In genomic region chr7:6026917-6027316, GRCh38 we compare ENCODE assay signal across 11 cellular contexts. TPM values are rescaled to one million over a fixed set of nuclear protein-coding genes. Genes with fewer than 3 reads are reported as not detected.
DNase-seq lines count a peak whose midpoint lies in the region; ATAC-seq and TF ChIP-seq lines count a peak whose summit lies in the region.
"Had no signal": no experiment of that assay in that cellular context is flagged by ENCODE, and none has a peak within 500 bp of the region (broad histone marks: within the 10 kb centered on the region; RNA-seq: fewer than 3 reads in every experiment).

No MANE protein-coding gene starts in this region.

- no peaks in the 10 kb centered on the region for H3K4me1 ChIP-seq in right lobe of liver
- no peaks in the 10 kb centered on the region for H3K4me1 ChIP-seq in thymus (ENCODE audit: control insufficient read depth, insufficient read depth, low read length)
- H3K4me1 ChIP-seq: adrenal gland, SJSA1 had no signal

- 64% methylated on average over 5 of the region's 8 CpGs for WGBS in right lobe of liver (ENCODE audit: insufficient coverage, low coverage, low lambda C conversion rate, missing lambda C conversion rate)
- 91% methylated on average over 8 of the region's 8 CpGs for WGBS in thymus

- intact Hi-C loops in right lobe of liver (cut with DNase I), result no loop called here

- H3K4me1 Mint-ChIP-seq in activated naive CD4-positive, alpha-beta T cell treated with anti-CD3 and anti-CD28 coated beads, Interleukin-2, amount 10 ng/mL, durations not matched to agents 7 days and 5 days, result peaks cover 26% of the 10 kb centered on the region
- H3K4me1 Mint-ChIP-seq in activated CD8-positive, alpha-beta T cell treated with anti-CD3 and anti-CD28 coated beads, Interleukin-2, amount 10 ng/mL, durations not matched to agents 7 days and 5 days (ENCODE audit: low read depth), result peaks cover 25% of the 10 kb centered on the region

- POLR2A ChIA-PET in activated CD8-positive, alpha-beta T cell treated with anti-CD3 and anti-CD28 coated beads, Interleukin-2, amount 10 ng/mL, durations not matched to agents 7 days and 5 days (lab: Charles Lee), result interaction anchor here (0.7 kb wide), 1 partner anchor 17 kb away, joined by 3 read pairs; no protein-coding TSS in a partner anchor

- DNase-seq in activated naive CD4-positive, alpha-beta T cell treated with anti-CD3 and anti-CD28 coated beads, Interleukin-2, amount 10 ng/mL, durations not matched to agents 7 days and 5 days, result no peak
- DNase-seq in activated naive CD4-positive, alpha-beta T cell treated with anti-CD3 and anti-CD28 coated beads, Interleukin-2, amount 50 U/mL, for 16 hours, result no peak
- no peak for DNase-seq in activated CD8-positive, alpha-beta T cell treated with anti-CD3 and anti-CD28 coated beads, Interleukin-2, amount 10 ng/mL, durations not matched to agents 7 days and 5 days
- DNase-seq in right lobe of liver, result peak in 1 of 3 donors; percentile 39
- no peak for DNase-seq in H7
- no peak for DNase-seq in NK-92 (lab: John Stamatoyannopoulos, UW; ENCODE audit: unreplicated experiment)

- TF ChIP-seq CTCF in right lobe of liver (IDR thresholded peaks at IDR 0.05), result no peak

- H3K27me3 ChIP-seq in right lobe of liver, result no peaks in the 10 kb centered on the region
- H3K27me3 ChIP-seq in thymus (ENCODE audit: control insufficient read depth, insufficient read depth), result no peaks in the 10 kb centered on the region
- H3K27me3 ChIP-seq in H7 (ENCODE audit: control insufficient read depth, insufficient read depth, low read length), result no peaks in the 10 kb centered on the region
- H3K27me3 ChIP-seq: adrenal gland, SJSA1 had no signal

- H3K4me3 ChIP-seq in right lobe of liver (no peak overlapping the region), thymus (ENCODE audit: low read length) (no peak overlapping the region), H7 (ENCODE audit: insufficient read depth, low read depth, low read length) (no peak overlapping the region)
- H3K4me3 ChIP-seq: SJSA1 had no signal

- H3K36me3 Mint-ChIP-seq in activated naive CD4-positive, alpha-beta T cell treated with anti-CD3 and anti-CD28 coated beads, Interleukin-2, amount 10 ng/mL, durations not matched to agents 7 days and 5 days, result peaks cover 74% of the 10 kb centered on the region
- peaks cover 69% of the 10 kb centered on the region for H3K36me3 Mint-ChIP-seq in activated CD8-positive, alpha-beta T cell treated with anti-CD3 and anti-CD28 coated beads, Interleukin-2, amount 10 ng/mL, durations not matched to agents 7 days and 5 days (ENCODE audit: low read depth)

- no peak overlapping the region for H3K27ac ChIP-seq in right lobe of liver
- H3K27ac ChIP-seq in thymus (ENCODE audit: low read depth), result peak overlapping the region; percentile 62
- H3K27ac ChIP-seq: SJSA1 had no signal

- H3K4me3 Mint-ChIP-seq in activated naive CD4-positive, alpha-beta T cell treated with anti-CD3 and anti-CD28 coated beads, Interleukin-2, amount 10 ng/mL, durations not matched to agents 7 days and 5 days, result no peak overlapping the region
- peak overlapping the region; percentile 68 for H3K4me3 Mint-ChIP-seq in activated CD8-positive, alpha-beta T cell treated with anti-CD3 and anti-CD28 coated beads, Interleukin-2, amount 10 ng/mL, durations not matched to agents 7 days and 5 days

- peak overlapping the region; percentile 86 for H3K27ac Mint-ChIP-seq in activated naive CD4-positive, alpha-beta T cell treated with anti-CD3 and anti-CD28 coated beads, Interleukin-2, amount 10 ng/mL, durations not matched to agents 7 days and 5 days
- H3K27ac Mint-ChIP-seq in activated CD8-positive, alpha-beta T cell treated with anti-CD3 and anti-CD28 coated beads, Interleukin-2, amount 10 ng/mL, durations not matched to agents 7 days and 5 days, result peak overlapping the region; percentile 89

- ATAC-seq in activated CD8-positive, alpha-beta T cell treated with anti-CD3 and anti-CD28 coated beads, Interleukin-2, amount 10 ng/mL, durations not matched to agents 7 days and 5 days, result no peak
- ATAC-seq in right lobe of liver (peak; percentile 23 to 46 (median 26)), GM19023 (IDR thresholded peaks at IDR 0.05; ENCODE audit: unreplicated experiment) (no peak)

- H3K27me3 Mint-ChIP-seq in activated naive CD4-positive, alpha-beta T cell treated with anti-CD3 and anti-CD28 coated beads, Interleukin-2, amount 10 ng/mL, durations not matched to agents 7 days and 5 days, result no peaks in the 10 kb centered on the region
- no peaks in the 10 kb centered on the region for H3K27me3 Mint-ChIP-seq in activated CD8-positive, alpha-beta T cell treated with anti-CD3 and anti-CD28 coated beads, Interleukin-2, amount 10 ng/mL, durations not matched to agents 7 days and 5 days (ENCODE audit: low read depth)

- H3K9me3 ChIP-seq in right lobe of liver (no peaks in the 10 kb centered on the region), thymus (ENCODE audit: control insufficient read depth) (no peaks in the 10 kb centered on the region)
- H3K9me3 ChIP-seq: adrenal gland, SJSA1 had no signal

- CTCF ChIA-PET in activated naive CD4-positive, alpha-beta T cell treated with anti-CD3 and anti-CD28 coated beads, Interleukin-2, amount 10 ng/mL, durations not matched to agents 7 days and 5 days (lab: Charles Lee), result interaction anchor here (1.2 to 1.3 kb wide), 2 partner anchors 19 to 159 kb away, joined by 3 to 4 read pairs; no protein-coding TSS in a partner anchor
- CTCF ChIA-PET in activated CD8-positive, alpha-beta T cell treated with anti-CD3 and anti-CD28 coated beads, Interleukin-2, amount 10 ng/mL, durations not matched to agents 7 days and 5 days (lab: Charles Lee), result interaction anchor here (0.7 to 4.0 kb wide), 9 partner anchors 12 to 297 kb away, joined by 3 to 18 read pairs (median 4); no protein-coding TSS in a partner anchor

- TF ChIP-seq POLR2A in right lobe of liver (IDR thresholded peaks at IDR 0.05), result no peak

- H3K36me3 ChIP-seq in right lobe of liver, result peaks cover 0 to 78% (median 29%) of the 10 kb centered on the region in 4 donors
- peaks cover 71% of the 10 kb centered on the region for H3K36me3 ChIP-seq in thymus (ENCODE audit: control insufficient read depth, insufficient read depth)
- peaks cover 47% of the 10 kb centered on the region for H3K36me3 ChIP-seq in H7 (replicated peaks; ENCODE audit: control insufficient read depth, insufficient read depth, low read length)

- no peaks in the 10 kb centered on the region for H3K9me3 Mint-ChIP-seq in activated naive CD4-positive, alpha-beta T cell treated with anti-CD3 and anti-CD28 coated beads, Interleukin-2, amount 10 ng/mL, durations not matched to agents 7 days and 5 days
- H3K9me3 Mint-ChIP-seq in activated CD8-positive, alpha-beta T cell treated with anti-CD3 and anti-CD28 coated beads, Interleukin-2, amount 10 ng/mL, durations not matched to agents 7 days and 5 days (ENCODE audit: insufficient read depth), result no peaks in the 10 kb centered on the region

RNA-seq across cellular contexts. Expression of gene ANKRD61, which starts 4.3 kb away (rescaled TPM):
- under 1 TPM; 0.26 to 0.29 TPM for total RNA-seq in activated CD8-positive, alpha-beta T cell treated with anti-CD3 and anti-CD28 coated beads, Interleukin-2, amount 10 ng/mL, durations not matched to agents 7 days and 5 days
- total RNA-seq in right lobe of liver, result under 1 TPM in 1 of 6 experiments, not detected in 5; 0.26 TPM
- polyA plus RNA-seq in thymus, result 0.21 TPM
- 0.18 and 0.31 TPM in 2 replicates for total RNA-seq in H7 (2014; rRNA removed; shearing (Covaris generic))

RNA-seq across cellular contexts. Expression of gene AIMP2, which starts 17.8 kb away (rescaled TPM):
- total RNA-seq in activated CD8-positive, alpha-beta T cell treated with anti-CD3 and anti-CD28 coated beads, Interleukin-2, amount 10 ng/mL, durations not matched to agents 7 days and 5 days, result 10 to 100 TPM; 39.3 to 41.7 TPM
- 10 to 100 TPM; 20.2 to 53.6 (median 24.6) TPM for total RNA-seq in right lobe of liver
- 34.0 TPM for polyA plus RNA-seq in thymus
- total RNA-seq in H7 (2014; rRNA removed; shearing (Covaris generic)), result 90.9 and 100 TPM in 2 replicates

RNA-seq across cellular contexts. Expression of gene PMS2, which starts 18.1 kb away (rescaled TPM):
- total RNA-seq in activated CD8-positive, alpha-beta T cell treated with anti-CD3 and anti-CD28 coated beads, Interleukin-2, amount 10 ng/mL, durations not matched to agents 7 days and 5 days, result 10 to 100 TPM; 19.4 to 21.1 TPM
- total RNA-seq in right lobe of liver, result 1 to 10 TPM; 3.9 to 6.8 (median 5.8) TPM
- polyA plus RNA-seq in thymus, result 8.3 TPM
- 18.5 and 19.6 TPM in 2 replicates for total RNA-seq in H7 (2014; rRNA removed; shearing (Covaris generic))

RNA-seq across cellular contexts. Expression of gene EIF2AK1, which starts 32.1 kb away (rescaled TPM):
- total RNA-seq in activated CD8-positive, alpha-beta T cell treated with anti-CD3 and anti-CD28 coated beads, Interleukin-2, amount 10 ng/mL, durations not matched to agents 7 days and 5 days, result 100 to 1,000 TPM in 1 of 2 experiments, 10 to 100 TPM in 1; 96.0 to 103 TPM
- 100 to 1,000 TPM in 2 of 6 experiments, 10 to 100 TPM in 4; 69.3 to 271 (median 72.8) TPM for total RNA-seq in right lobe of liver
- polyA plus RNA-seq in thymus, result 60.4 TPM
- 94.8 and 102 TPM in 2 replicates for total RNA-seq in H7 (2014; rRNA removed; shearing (Covaris generic))

RNA-seq across cellular contexts. Expression of gene RSPH10B, which starts 56.4 kb away (rescaled TPM):
- under 1 TPM; 0.18 to 0.37 TPM for total RNA-seq in activated CD8-positive, alpha-beta T cell treated with anti-CD3 and anti-CD28 coated beads, Interleukin-2, amount 10 ng/mL, durations not matched to agents 7 days and 5 days
- under 1 TPM in 3 of 6 experiments, not detected in 3; 0.19 to 0.92 (median 0.47) TPM for total RNA-seq in right lobe of liver
- 0.25 TPM for polyA plus RNA-seq in thymus
- total RNA-seq in H7 (2014; rRNA removed; shearing (Covaris generic)), result not detected in 2 replicates
- total RNA-seq: SJSA1, subcutaneous adipose tissue had no signal

Comparison
In these comparisons a context has a peak if more than half of its experiments do, and no peak if none do; other contexts are left out.
1. ATAC-seq: peak in right lobe of liver (4 of 4); none in activated CD8-positive, alpha-beta T cell treated with anti-CD3 and anti-CD28 coated beads, Interleukin-2, amount 10 ng/mL, durations not matched to agents 7 days and 5 days (single experiment) and GM19023 (single experiment).